In the genomic region with DNA sequence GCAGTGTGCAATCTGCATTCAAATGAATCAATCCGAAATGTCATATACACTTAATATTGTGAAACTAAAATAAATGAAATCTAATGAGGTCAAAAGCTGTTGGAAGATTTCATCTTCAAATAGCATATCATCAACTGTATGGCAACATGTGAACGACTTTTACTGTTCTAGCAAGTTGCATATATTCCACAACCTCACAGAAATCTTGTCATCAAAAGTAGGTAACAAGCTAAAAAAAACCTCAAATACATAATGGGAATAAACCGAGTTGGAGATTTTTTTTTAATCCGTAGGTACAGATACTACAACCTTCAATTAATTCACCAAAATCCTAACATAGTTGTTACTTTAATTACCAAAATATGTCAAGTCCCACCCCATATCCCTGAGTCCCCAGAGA, we compare ENCODE assay signal across 8 cellular contexts. TPM values are rescaled to one million over a fixed set of nuclear protein-coding genes. Genes with fewer than 3 reads are reported as not detected.
A peak's percentile ranks its signal among the peaks of the same experiment; 100 is the strongest.
DNase-seq lines count a peak whose midpoint lies in the region; ATAC-seq and TF ChIP-seq lines count a peak whose summit lies in the region.

No MANE protein-coding gene starts in this region.

- H3K4me3 Mint-ChIP-seq in T-helper 17 cell: peak overlapping the region; percentile 91

- H3K27me3 ChIP-seq in right cardiac atrium (ENCODE audit: control insufficient read depth, insufficient read depth) (no peaks in the 10 kb centered on the region), spleen (replicated peaks in 1 of 7) (no peaks in the 10 kb centered on the region)

- intact Hi-C loops in right cardiac atrium (cut with DNase I) (loop anchor here in 1 of 4 donors (10.0 kb wide), 1 partner anchor 237 kb away; no protein-coding TSS in a partner anchor), spleen (cut with DNase I; ENCODE audit: low total_unique reads) (no loop called here), head of caudate nucleus (cut with DNase I) (loop anchor here (10.0 kb wide), 1 partner anchor 237 kb away; no protein-coding TSS in a partner anchor)

- H3K4me1 Mint-ChIP-seq in T-helper 17 cell: peaks cover 41% of the 10 kb centered on the region

- peak overlapping the region; percentile 95 for H3K27ac Mint-ChIP-seq in T-helper 17 cell

- H3K9me3 ChIP-seq in T-helper 17 cell (ENCODE audit: control insufficient read depth, low read length, poor library complexity, severe bottlenecking) (no peaks in the 10 kb centered on the region), right cardiac atrium (ENCODE audit: control insufficient read depth, low read length) (no peaks in the 10 kb centered on the region), spleen (no peaks in the 10 kb centered on the region)

- no peaks in the 10 kb centered on the region for H3K27me3 Mint-ChIP-seq in T-helper 17 cell

- H3K4me1 ChIP-seq in right cardiac atrium (ENCODE audit: control insufficient read depth, insufficient read depth, low read length) (peaks cover 2% of the 10 kb centered on the region), spleen (peaks cover 22 to 68% (median 57%) of the 10 kb centered on the region in 6 donors)

- H3K4me3 ChIP-seq in right cardiac atrium (ENCODE audit: low read length) (peak overlapping the region; percentile 93), spleen (peak overlapping the region; percentile 70 to 95 (median 85))

- TF ChIP-seq POLR2A in spleen (IDR thresholded peaks at IDR 0.05): no peak

- ATAC-seq in T-helper 17 cell: no peak
- no peak for ATAC-seq in right cardiac atrium

- TF ChIP-seq CTCF in spleen (IDR thresholded peaks at IDR 0.05 in 8 of 11, conservative IDR thresholded peaks at IDR 0.05 in 3 of 11): no peak

- DNase-seq in DMS 273 (lab: John Stamatoyannopoulos, UW; ENCODE audit: unreplicated experiment): peak; percentile 33
- no peak for DNase-seq in DMS 273 treated with DMSO at 0.1 percent for 48 hours (lab: John Stamatoyannopoulos, UW)
- DNase-seq in T-helper 17 cell: no peak
- no peak for DNase-seq in right cardiac atrium
- DNase-seq in spleen: no peak
- no peak for DNase-seq in mesenteric fat pad (ENCODE audit: low spot score)
- no peak for DNase-seq in head of caudate nucleus
- no peak for DNase-seq in NCI-H774 (lab: John Stamatoyannopoulos, UW)

- 11% methylated on average over 4 of the region's 4 CpGs for WGBS in right cardiac atrium
- 3 to 6% (median 5%) methylated on average over 4 of the region's 4 CpGs for WGBS in spleen, 5 donors

- H3K27ac ChIP-seq in right cardiac atrium (ENCODE audit: low read length): no peak overlapping the region
- H3K27ac ChIP-seq in spleen: peak overlapping the region; percentile 99 to 100 (median 100)

- H3K36me3 ChIP-seq in spleen: no peaks in the 10 kb centered on the region

- H3K36me3 Mint-ChIP-seq in T-helper 17 cell (ENCODE audit: low read depth): no peaks in the 10 kb centered on the region

RNA-seq across cellular contexts. Expression of a gene that starts 1.1 kb away (rescaled TPM):
- total RNA-seq in T-helper 17 cell: 100 to 1,000 TPM; 132 to 140 TPM
- 10 to 100 TPM; 15.1 to 19.6 (median 17.3) TPM for total RNA-seq in right cardiac atrium
- 4.4 TPM for polyA plus RNA-seq in right cardiac atrium
- 100 to 1,000 TPM in 3 of 7 donors, 10 to 100 TPM in 4; 76.8 to 107 (median 94.0) TPM for total RNA-seq in spleen
- polyA plus RNA-seq in spleen: 10 to 100 TPM; 10.6 to 18.7 (median 13.2) TPM
- total RNA-seq in mesenteric fat pad: 53.6 TPM

RNA-seq across cellular contexts. Expression of a gene that starts 47.6 kb away (rescaled TPM):
- total RNA-seq in T-helper 17 cell (10 to 100 TPM in 1 of 2 donors, 1 to 10 TPM in 1; 7.9 to 10.1 TPM), right cardiac atrium (100 to 1,000 TPM; 102 to 120 (median 111) TPM), spleen (10 to 100 TPM; 24.9 to 42.6 (median 33.7) TPM), mesenteric fat pad (90.0 TPM)
- polyA plus RNA-seq in right cardiac atrium (87.6 TPM), spleen (10 to 100 TPM; 11.2 to 16.4 (median 14.9) TPM)
